17 cellular contexts compared by ENCODE assay signal in the genomic region with DNA sequence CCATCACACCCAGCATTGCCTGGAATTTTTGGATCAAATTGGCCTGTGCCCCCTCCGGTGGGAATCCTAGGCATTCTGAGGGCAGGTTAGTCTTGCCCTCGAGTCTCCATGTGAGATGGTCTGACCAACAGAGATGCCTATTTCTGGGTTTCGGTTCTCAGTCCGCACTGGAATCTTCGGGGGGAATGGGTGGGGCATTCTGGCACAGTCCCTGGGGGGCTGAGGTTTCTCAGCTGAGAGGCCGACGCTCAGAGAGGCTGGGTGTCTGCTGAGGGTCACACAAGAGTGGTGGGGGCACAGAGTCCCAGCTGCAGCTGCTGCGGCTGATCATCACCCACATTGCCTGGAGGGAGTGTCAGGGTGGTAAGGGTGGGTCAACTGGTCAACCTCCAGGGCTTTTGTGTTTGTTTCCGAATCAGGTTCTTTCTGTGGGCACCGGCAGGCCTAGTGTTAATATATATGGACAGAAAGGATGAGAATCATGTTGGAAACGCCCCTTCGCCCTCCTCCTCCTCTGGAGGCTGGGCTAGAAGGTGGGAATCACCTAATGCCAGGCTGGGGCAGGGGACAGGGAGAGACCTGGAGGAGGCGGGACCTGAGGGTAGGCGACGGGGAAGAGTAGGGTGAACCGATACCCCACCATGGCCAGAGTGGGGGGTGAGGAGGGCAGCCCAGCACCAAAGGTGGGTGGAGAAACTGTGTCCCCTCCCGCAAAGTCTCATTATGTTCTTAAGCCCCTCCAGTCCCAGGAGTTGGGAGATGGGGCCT.
"Had no signal": no experiment of that assay in that cellular context is flagged by ENCODE, and none has a peak within 500 bp of the region (broad histone marks: within the 10 kb centered on the region; RNA-seq: fewer than 3 reads in every experiment).

No MANE protein-coding gene starts in this region.

- H3K9me3 Mint-ChIP-seq: activated CD4-positive, alpha-beta T cell treated with anti-CD3 and anti-CD28 coated beads, Interleukin-2, amount 10 ng/mL, durations not matched to agents 24 days and 14 days; activated naive CD4-positive, alpha-beta T cell treated with anti-CD3 and anti-CD28 coated beads for 36 hours; activated T-cell treated with anti-CD3 and anti-CD28 coated beads, Interleukin-2, amount 50 U/mL, for 4 hours; brain; naive thymus-derived CD8-positive, alpha-beta T cell; stimulated activated memory B cell treated with anti-CD40 and anti-IgM and Interleukin-4, amounts not matched to agents 10 μg/mL and 1 μg/mL and 100 μg/mL, for 72 hours had no signal

- DNase-seq: activated CD4-positive, alpha-beta T cell treated with anti-CD3 and anti-CD28 coated beads, Interleukin-2, amount 10 ng/mL, durations not matched to agents 24 days and 14 days; activated CD8-positive, alpha-beta T cell treated with anti-CD3 and anti-CD28 coated beads, Interleukin-2, amount 10 ng/mL, durations not matched to agents 7 days and 5 days; activated naive CD4-positive, alpha-beta T cell treated with anti-CD3 and anti-CD28 coated beads for 36 hours; activated T-cell treated with anti-CD3 and anti-CD28 coated beads, Interleukin-2, amount 50 U/mL, for 4 hours; central memory CD4-positive, alpha-beta T cell; colonic mucosa; foreskin melanocyte; heart left ventricle; kidney glomerular epithelial cell; left ventricle myocardium superior; right lobe of liver; stimulated activated CD4-positive, alpha-beta T cell treated with anti-CD3 and anti-CD28 coated beads, Interleukin-4, amount 100 ng/mL, for 4 hours; testis had no signal

- H3K27me3 Mint-ChIP-seq: activated CD4-positive, alpha-beta T cell treated with anti-CD3 and anti-CD28 coated beads, Interleukin-2, amount 10 ng/mL, durations not matched to agents 24 days and 14 days had no signal

- ATAC-seq: activated CD8-positive, alpha-beta T cell treated with anti-CD3 and anti-CD28 coated beads, Interleukin-2, amount 10 ng/mL, durations not matched to agents 7 days and 5 days; activated T-cell treated with anti-CD3 and anti-CD28 coated beads, Interleukin-2, amount 50 U/mL, for 4 hours; heart left ventricle; left ventricle myocardium superior; mucosa of descending colon; naive thymus-derived CD8-positive, alpha-beta T cell; right lobe of liver; stimulated activated memory B cell treated with anti-CD40 and anti-IgM and Interleukin-4, amounts not matched to agents 10 μg/mL and 1 μg/mL and 100 μg/mL, for 72 hours had no signal

- H3K4me3 Mint-ChIP-seq: activated CD4-positive, alpha-beta T cell treated with anti-CD3 and anti-CD28 coated beads, Interleukin-2, amount 10 ng/mL, durations not matched to agents 24 days and 14 days; activated CD8-positive, alpha-beta T cell treated with anti-CD3 and anti-CD28 coated beads, Interleukin-2, amount 10 ng/mL, durations not matched to agents 7 days and 5 days; activated naive CD4-positive, alpha-beta T cell treated with anti-CD3 and anti-CD28 coated beads for 36 hours; activated T-cell treated with anti-CD3 and anti-CD28 coated beads, Interleukin-2, amount 50 U/mL, for 4 hours; brain; naive thymus-derived CD8-positive, alpha-beta T cell; stimulated activated memory B cell treated with anti-CD40 and anti-IgM and Interleukin-4, amounts not matched to agents 10 μg/mL and 1 μg/mL and 100 μg/mL, for 72 hours had no signal

- H3K36me3 Mint-ChIP-seq: brain; naive thymus-derived CD8-positive, alpha-beta T cell; stimulated activated memory B cell treated with anti-CD40 and anti-IgM and Interleukin-4, amounts not matched to agents 10 μg/mL and 1 μg/mL and 100 μg/mL, for 72 hours had no signal

- H3K27ac Mint-ChIP-seq: activated CD4-positive, alpha-beta T cell treated with anti-CD3 and anti-CD28 coated beads, Interleukin-2, amount 10 ng/mL, durations not matched to agents 24 days and 14 days; activated CD8-positive, alpha-beta T cell treated with anti-CD3 and anti-CD28 coated beads, Interleukin-2, amount 10 ng/mL, durations not matched to agents 7 days and 5 days; activated naive CD4-positive, alpha-beta T cell treated with anti-CD3 and anti-CD28 coated beads for 36 hours; stimulated activated memory B cell treated with anti-CD40 and anti-IgM and Interleukin-4, amounts not matched to agents 10 μg/mL and 1 μg/mL and 100 μg/mL, for 72 hours had no signal

- H3K4me1 Mint-ChIP-seq: activated CD4-positive, alpha-beta T cell treated with anti-CD3 and anti-CD28 coated beads, Interleukin-2, amount 10 ng/mL, durations not matched to agents 24 days and 14 days; naive thymus-derived CD8-positive, alpha-beta T cell had no signal
